15 cellular contexts compared by ENCODE assay signal in genomic region chr12:43551271-43551970, GRCh38. TPM values are rescaled to one million over a fixed set of nuclear protein-coding genes. Genes with fewer than 3 reads are reported as not detected.
DNase-seq lines count a peak whose midpoint lies in the region; ATAC-seq, FAIRE-seq and TF ChIP-seq lines count a peak whose summit lies in the region.
"Had no signal": no experiment of that assay in that cellular context is flagged by ENCODE, and none has a peak within 500 bp of the region (broad histone marks: within the 10 kb centered on the region; RNA-seq: fewer than 3 reads in every experiment).

No MANE protein-coding gene starts in this region.

- H3K36me3 Mint-ChIP-seq in brain, result peaks cover 8% of the 10 kb centered on the region

- H3K4me3 Mint-ChIP-seq in brain, result peak overlapping the region; percentile 87 to 96 (median 94)

- ATAC-seq in GM19324 (IDR thresholded peaks at IDR 0.05; ENCODE audit: low FRiP score, unreplicated experiment), result no peak
- ATAC-seq: stimulated activated naive CD8-positive, alpha-beta T cell treated with anti-CD3 and anti-CD28 coated beads, Interleukin-15, amount 100 ng/mL, for 72 hours had no signal

- peaks cover 11% of the 10 kb centered on the region for H3K4me1 Mint-ChIP-seq in brain

- DNase-seq in DMS53 (lab: John Stamatoyannopoulos, UW), result peak; percentile 66
- no peak for DNase-seq in DMS53 treated with DMSO at 0.1 percent for 48 hours (lab: John Stamatoyannopoulos, UW; ENCODE audit: unreplicated experiment)
- peak; percentile 68 for DNase-seq in kidney
- no peak for DNase-seq in C1 segment of cervical spinal cord (lab: John Stamatoyannopoulos, UW)
- DNase-seq in NCI-H526 (lab: John Stamatoyannopoulos, UW), result no peak
- DNase-seq: activated gamma-delta T cell treated with Interleukin-2 at 50 U/mL for 16 hours; DND-41; NCI-H510A treated with DMSO at 0.1 percent for 48 hours; SJCRH30; stimulated activated CD4-positive, alpha-beta T cell treated with anti-CD3 and anti-CD28 coated beads, Interleukin-1b, Interleukin-23, amount 100 ng/mL, for 48 hours; stimulated activated naive CD8-positive, alpha-beta T cell treated with anti-CD3 and anti-CD28 coated beads, Interleukin-15, amount 100 ng/mL, for 72 hours had no signal

- no peak overlapping the region for H3K9ac ChIP-seq in kidney (ENCODE audit: low read length in 2 of 2)
- no peak overlapping the region for H3K9ac ChIP-seq in skeletal muscle tissue (ENCODE audit: low read depth in 1 of 3, low read length in 3 of 3)

- H3K27ac Mint-ChIP-seq in brain, result peak overlapping the region in 1 of 5 experiments; percentile 86
- H3K27ac Mint-ChIP-seq: stimulated activated naive CD8-positive, alpha-beta T cell treated with anti-CD3 and anti-CD28 coated beads, Interleukin-15, amount 100 ng/mL, for 72 hours had no signal

- peaks cover 0 to 2% of the 10 kb centered on the region in 2 donors for H3K4me1 ChIP-seq in kidney (ENCODE audit: control insufficient read depth in 1 of 2, insufficient read depth in 1 of 2, low read depth in 1 of 2, low read length in 2 of 2)
- peaks cover 0 to 10% (median 0%) of the 10 kb centered on the region in 3 donors for H3K4me1 ChIP-seq in skeletal muscle tissue (ENCODE audit: control insufficient read depth in 3 of 3, insufficient read depth in 3 of 3, low read length in 3 of 3)

- H3K9me3 ChIP-seq in kidney (ENCODE audit: control insufficient read depth in 1 of 2, low read length in 2 of 2) (no peaks in the 10 kb centered on the region), skeletal muscle tissue (ENCODE audit: control insufficient read depth in 3 of 3, low read length in 3 of 3) (peaks cover 0 to 4% (median 0%) of the 10 kb centered on the region in 3 donors)

- peaks cover 38% of the 10 kb centered on the region for H3K27me3 Mint-ChIP-seq in brain

- H3K4me3 ChIP-seq in kidney (ENCODE audit: low read length in 2 of 2) (no peak overlapping the region), skeletal muscle tissue (ENCODE audit: low read length in 3 of 3) (peak overlapping the region; percentile 2 to 43 (median 32))
- H3K4me3 ChIP-seq: SJCRH30 had no signal

- peaks cover 14 to 25% (median 19%) of the 10 kb centered on the region in 3 donors for H3K27me3 ChIP-seq in skeletal muscle tissue (ENCODE audit: control insufficient read depth in 3 of 3, insufficient read depth in 3 of 3, low read length in 3 of 3)
- H3K27me3 ChIP-seq: SJCRH30 had no signal

- H3K36me3 ChIP-seq in kidney (ENCODE audit: control insufficient read depth in 1 of 2, insufficient read depth in 2 of 2, low read length in 2 of 2) (no peaks in the 10 kb centered on the region), skeletal muscle tissue (ENCODE audit: control insufficient read depth in 3 of 3, insufficient read depth in 3 of 3, low read length in 3 of 3) (no peaks in the 10 kb centered on the region)
- H3K36me3 ChIP-seq: SJCRH30 had no signal

- H3K27ac ChIP-seq in kidney (ENCODE audit: low read depth in 2 of 2, low read length in 2 of 2) (no peak overlapping the region), skeletal muscle tissue (ENCODE audit: low read depth, low read length) (no peak overlapping the region)
- H3K27ac ChIP-seq: 22Rv1, SJCRH30 had no signal

- peaks cover 7 to 13% (median 10%) of the 10 kb centered on the region in 5 experiments for H3K9me3 Mint-ChIP-seq in brain

- FAIRE-seq in kidney (lab: Jason Lieb, UNC), result no peak

- intact Hi-C loops in kidney (cut with DNase I), result no loop called here

- TF ChIP-seq CTCF in brain (conservative IDR thresholded peaks at IDR 0.05) (no peak), kidney (IDR thresholded peaks at IDR 0.05; ENCODE audit: borderline replicate concordance, extremely low read depth, insufficient read depth) (no peak)

RNA-seq across cellular contexts. Expression of gene ADAMTS20, which starts 0.6 kb away (rescaled TPM):
- polyA plus RNA-seq in brain (ENCODE audit: insufficient read depth, low read depth, low replicate concordance), result not detected
- total RNA-seq in kidney, result not detected
- polyA plus RNA-seq in kidney (ENCODE audit: insufficient read depth, low read depth, low replicate concordance), result not detected
- total RNA-seq in skeletal muscle tissue, result 0.52 TPM
- total RNA-seq: SJCRH30 had no signal

Comparison
In these comparisons a context has a peak if more than half of its experiments do, and no peak if none do; other contexts are left out.
1. DNase-seq: peak in DMS53 (single experiment) and kidney (single experiment); none in DMS53 treated with DMSO at 0.1 percent for 48 hours (single experiment), C1 segment of cervical spinal cord (0 of 14) and NCI-H526 (0 of 2).
2. H3K4me3 ChIP-seq: peak in skeletal muscle tissue (3 of 3); none in kidney (0 of 2).